8 cellular contexts compared by ENCODE assay signal in genomic region chr21:28516996-28517592, GRCh38.
DNase-seq lines count a peak whose midpoint lies in the region; ATAC-seq and TF ChIP-seq lines count a peak whose summit lies in the region.

No MANE protein-coding gene starts in this region.

- DNase-seq in ELF-1 (ENCODE audit: low read depth, low spot score) (peak; percentile 90), HUDEP-2 (lab: John Stamatoyannopoulos, UW; ENCODE audit: unreplicated experiment in 76 of 76) (peak in 55 of 76 experiments; percentile 3 to 76 (median 39)), SHP77 (lab: John Stamatoyannopoulos, UW) (peak; percentile 71 to 74), left ventricle myocardium inferior (peak; percentile 64), sciatic nerve (ENCODE audit: low spot score) (peak; percentile 64), DMS79 treated with DMSO at 0.1 percent for 48 hours (lab: John Stamatoyannopoulos, UW) (no peak)
- DNase-seq in activated naive CD4-positive, alpha-beta T cell treated with anti-CD3 and anti-CD28 coated beads for 36 hours = peak; percentile 79

- TF ChIP-seq CTCF in left ventricle myocardium inferior (IDR thresholded peaks at IDR 0.05; ENCODE audit: borderline replicate concordance) = peak; percentile 84

- H3K27me3 Mint-ChIP-seq in activated naive CD4-positive, alpha-beta T cell treated with anti-CD3 and anti-CD28 coated beads for 36 hours (ENCODE audit: low read depth) = no peaks in the 10 kb centered on the region

- H3K36me3 Mint-ChIP-seq in activated naive CD4-positive, alpha-beta T cell treated with anti-CD3 and anti-CD28 coated beads for 36 hours (ENCODE audit: low read depth) = no peaks in the 10 kb centered on the region

- no peaks in the 10 kb centered on the region for H3K36me3 ChIP-seq in left ventricle myocardium inferior

- no peak overlapping the region for H3K27ac Mint-ChIP-seq in activated naive CD4-positive, alpha-beta T cell treated with anti-CD3 and anti-CD28 coated beads for 36 hours

- no peaks in the 10 kb centered on the region for H3K27me3 ChIP-seq in left ventricle myocardium inferior (ENCODE audit: low read depth)

- H3K4me1 Mint-ChIP-seq in activated naive CD4-positive, alpha-beta T cell treated with anti-CD3 and anti-CD28 coated beads for 36 hours (ENCODE audit: low read depth) = no peaks in the 10 kb centered on the region

- CTCF ChIA-PET in activated naive CD4-positive, alpha-beta T cell treated with anti-CD3 and anti-CD28 coated beads for 36 hours (lab: Charles Lee) = interaction anchor here (0.7 to 8.3 kb wide), 14 partner anchors 10 to 1668 kb away, joined by 3 to 137 read pairs (median 3); no protein-coding TSS in a partner anchor

- ATAC-seq in GM21576 (IDR thresholded peaks at IDR 0.05; ENCODE audit: unreplicated experiment) = peak; percentile 96
- ATAC-seq in sciatic nerve = peak; percentile 81

- H3K27ac ChIP-seq in left ventricle myocardium inferior (replicated peaks) = peak overlapping the region; percentile 57

- no peaks in the 10 kb centered on the region for H3K9me3 Mint-ChIP-seq in activated naive CD4-positive, alpha-beta T cell treated with anti-CD3 and anti-CD28 coated beads for 36 hours

- intact Hi-C loops in activated naive CD4-positive, alpha-beta T cell treated with anti-CD3 and anti-CD28 coated beads for 36 hours (cut with micrococcal nuclease) = loop anchor here (1.0 to 5.0 kb wide), 4 partner anchors 194 to 1665 kb away; no protein-coding TSS in a partner anchor
- intact Hi-C loops in left ventricle myocardium inferior (cut with micrococcal nuclease) = loop anchor here (5.0 kb wide), 1 partner anchor 225 kb away; no protein-coding TSS in a partner anchor
- intact Hi-C loops in sciatic nerve (cut with DNase I) = no loop called here

- H3K4me3 Mint-ChIP-seq in activated naive CD4-positive, alpha-beta T cell treated with anti-CD3 and anti-CD28 coated beads for 36 hours = no peak overlapping the region

- H3K4me1 ChIP-seq in left ventricle myocardium inferior = peaks cover 45% of the 10 kb centered on the region

- H3K9me3 ChIP-seq in left ventricle myocardium inferior (replicated peaks) = no peaks in the 10 kb centered on the region

- H3K4me3 ChIP-seq in left ventricle myocardium inferior = peak overlapping the region; percentile 31
